ENCODE assay signal across 12 cellular contexts in the genomic region with DNA sequence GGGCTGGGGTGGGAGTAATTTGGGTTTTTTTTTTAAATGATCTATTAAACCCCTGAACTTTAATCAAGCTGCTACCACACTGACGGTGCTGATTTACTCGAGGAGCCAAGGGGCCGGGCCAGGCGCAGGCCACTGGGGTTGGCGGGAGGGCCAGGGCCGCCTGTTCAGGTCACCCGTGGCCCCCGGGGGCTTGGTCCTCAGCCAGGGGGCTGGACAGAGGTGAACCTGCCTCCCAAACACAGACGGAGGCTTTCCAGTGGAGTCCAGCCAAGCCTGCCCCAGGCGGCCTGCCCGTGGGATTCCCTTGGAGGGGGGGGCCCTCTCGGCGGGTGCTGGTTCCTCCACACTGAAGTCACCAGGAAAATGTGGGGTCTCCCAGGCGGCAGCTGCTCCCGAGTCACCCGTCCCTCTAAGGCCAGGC.
A peak's percentile ranks its signal among the peaks of the same experiment; 100 is the strongest.
DNase-seq lines count a peak whose midpoint lies in the region; ATAC-seq, FAIRE-seq and TF ChIP-seq lines count a peak whose summit lies in the region.
"Had no signal": no experiment of that assay in that cellular context is flagged by ENCODE, and none has a peak within 500 bp of the region (broad histone marks: within the 10 kb centered on the region; RNA-seq: fewer than 3 reads in every experiment).

No MANE protein-coding gene starts in this region.

- DNase-seq in NCI-H1092 treated with DMSO at 0.1 percent for 48 hours (lab: John Stamatoyannopoulos, UW) (peak; percentile 37), NCI-H1092 (lab: John Stamatoyannopoulos, UW) (no peak), heart right ventricle (peak; percentile 35 to 61), pancreas (peak; percentile 27 to 87 (median 70)), uterus (peak; percentile 24 to 64)
- DNase-seq: 8988T; stimulated activated naive CD4-positive, alpha-beta T cell had no signal

- H3K27me3 ChIP-seq in heart right ventricle = peaks cover 0 to 10% (median 0%) of the 10 kb centered on the region in 7 donors
- no peaks in the 10 kb centered on the region for H3K27me3 ChIP-seq in pancreas
- H3K27me3 ChIP-seq in uterus = no peaks in the 10 kb centered on the region

- no peak for TF ChIP-seq CTCF in heart right ventricle (IDR thresholded peaks at IDR 0.05)
- no peak for TF ChIP-seq CTCF in pancreas (IDR thresholded peaks at IDR 0.05)
- TF ChIP-seq CTCF in uterus (IDR thresholded peaks at IDR 0.05) = no peak

- TF ChIP-seq POLR2A in uterus (IDR thresholded peaks at IDR 0.05) (no peak), GM18505 (IDR thresholded peaks at IDR 0.05; ENCODE audit: borderline replicate concordance, extremely low read depth, insufficient read depth, insufficient read length) (no peak)

- H3K27ac ChIP-seq in heart right ventricle (peak overlapping the region in 8 of 10 donors; percentile 26 to 73 (median 52)), pancreas (peak overlapping the region; percentile 51 to 81 (median 72)), uterus (peak overlapping the region; percentile 66 to 71)

- H3K4me3 ChIP-seq in heart right ventricle (peak overlapping the region; percentile 4 to 45 (median 26)), pancreas (peak overlapping the region in 2 of 4 donors; percentile 29 to 32), uterus (peak overlapping the region; percentile 12 to 25)

- H3K4me1 ChIP-seq in heart right ventricle (peaks cover 0 to 14% (median 13%) of the 10 kb centered on the region in 9 donors), pancreas (peaks cover 0 to 6% (median 0%) of the 10 kb centered on the region in 3 donors), uterus (no peaks in the 10 kb centered on the region)

- WGBS in heart right ventricle, 2 donors = 35 to 42% methylated on average over 16 of the region's 16 CpGs
- WGBS in pancreas, 2 donors = 17 to 34% methylated on average over 16 of the region's 16 CpGs

- H3K36me3 ChIP-seq in heart right ventricle = no peaks in the 10 kb centered on the region
- H3K36me3 ChIP-seq in pancreas = no peaks in the 10 kb centered on the region
- H3K36me3 ChIP-seq in uterus = no peaks in the 10 kb centered on the region

- intact Hi-C loops in heart right ventricle (cut with DNase I) (no loop called here), pancreas (cut with DNase I) (no loop called here), uterus (cut with DNase I; ENCODE audit: low total_unique reads) (no loop called here)

- peak; percentile 31 to 74 (median 53) for ATAC-seq in heart right ventricle
- ATAC-seq in pancreas = peak; percentile 71 to 81 (median 73)
- ATAC-seq in GM18505 (IDR thresholded peaks at IDR 0.05; ENCODE audit: unreplicated experiment) = no peak
- no peak for ATAC-seq in GM18519 (IDR thresholded peaks at IDR 0.05; ENCODE audit: low FRiP score, unreplicated experiment)
- ATAC-seq in GM18873 (IDR thresholded peaks at IDR 0.05; ENCODE audit: low FRiP score, unreplicated experiment) = no peak

- H3K9me3 ChIP-seq in heart right ventricle = no peaks in the 10 kb centered on the region
- no peaks in the 10 kb centered on the region for H3K9me3 ChIP-seq in pancreas
- H3K9me3 ChIP-seq in uterus = no peaks in the 10 kb centered on the region

- no peak for FAIRE-seq in pancreas (lab: Jason Lieb, UNC)
- FAIRE-seq: endothelial cell of umbilical vein, RCC 7860 had no signal

Comparison
In these comparisons a context has a peak if more than half of its experiments do, and no peak if none do; other contexts are left out.
1. ATAC-seq: peak in heart right ventricle (8 of 8) and pancreas (4 of 4); none in GM18505 (single experiment), GM18519 (single experiment) and GM18873 (single experiment).
2. Peak in every context shown above with its lines, with median percentiles within 50 percentile points of each other: H3K27ac ChIP-seq.